ENCODE assay signal across 9 cellular contexts in the genomic region with DNA sequence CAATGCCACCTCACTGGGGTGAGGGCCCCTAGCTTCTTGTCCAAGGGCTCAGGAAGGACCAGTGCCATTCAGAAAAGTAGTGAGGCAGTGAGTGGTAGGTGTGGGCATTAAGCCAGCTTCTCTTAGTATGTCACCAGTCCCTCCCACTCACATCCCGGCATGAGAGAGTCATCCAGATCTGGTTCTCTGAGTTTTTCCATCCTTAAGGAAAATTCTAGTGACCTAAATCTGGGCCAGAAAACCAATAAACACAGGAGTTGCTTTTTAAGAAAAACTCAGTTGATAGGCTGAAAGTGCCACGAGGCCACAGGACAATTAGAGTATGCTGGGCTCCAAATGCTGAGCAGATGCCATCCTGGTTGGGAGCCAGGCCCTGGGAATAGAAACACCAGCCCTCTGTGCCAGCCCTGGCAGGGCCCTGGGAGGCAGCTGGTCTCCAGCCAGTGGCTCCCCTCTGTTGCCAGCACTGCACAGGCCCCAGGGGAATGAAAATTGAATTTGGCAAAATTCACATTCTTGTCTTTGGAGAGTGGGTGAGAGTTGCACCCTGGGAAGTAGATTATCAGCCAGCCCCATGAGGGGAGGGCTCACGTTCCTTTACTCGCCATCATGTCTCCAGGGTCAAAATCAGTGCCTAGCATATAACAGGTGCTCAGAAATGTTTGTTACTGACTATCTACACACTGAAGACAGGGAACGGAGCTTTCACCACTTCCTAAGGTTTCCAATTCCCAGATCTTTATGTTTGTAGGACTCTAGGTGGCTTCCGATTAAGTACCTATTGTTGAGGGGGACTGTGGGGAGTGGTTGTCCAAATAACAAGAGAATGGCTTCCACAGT. TPM values are rescaled to one million over a fixed set of nuclear protein-coding genes. Genes with fewer than 3 reads are reported as not detected.
DNase-seq lines count a peak whose midpoint lies in the region; ATAC-seq and TF ChIP-seq lines count a peak whose summit lies in the region.
"Had no signal": no experiment of that assay in that cellular context is flagged by ENCODE, and none has a peak within 500 bp of the region (broad histone marks: within the 10 kb centered on the region; RNA-seq: fewer than 3 reads in every experiment).

No MANE protein-coding gene starts in this region.

- no peaks in the 10 kb centered on the region for H4K20me1 ChIP-seq in PC-3 (ENCODE audit: low read length)

- no peaks in the 10 kb centered on the region for H3K36me3 ChIP-seq in PC-3 (ENCODE audit: low read depth, low read length)

- CTCF ChIA-PET in PC-3 (lab: Charles Lee): no interaction called here

- no peaks in the 10 kb centered on the region for H3K9me2 ChIP-seq in PC-3 (replicated peaks; ENCODE audit: low read length)

- H3K9me3 ChIP-seq in PC-3 (ENCODE audit: low read length): no peaks in the 10 kb centered on the region

- POLR2A ChIA-PET in PC-3 (lab: Charles Lee; ENCODE audit: unreplicated experiment): no interaction called here

- intact Hi-C loops in PC-3 (cut with micrococcal nuclease): no loop called here

- peak overlapping the region; percentile 28; the same call in 1 of the 2 replicates for H3K27ac ChIP-seq in PC-3 (ENCODE audit: low read length)

- no peak overlapping the region for H3K4me2 ChIP-seq in PC-3 (ENCODE audit: low read length)

- H2AFZ ChIP-seq in PC-3 (ENCODE audit: low read length): no peak overlapping the region

- H3K27me3 ChIP-seq in PC-3 (ENCODE audit: low read length): no peaks in the 10 kb centered on the region

- no peak overlapping the region for H3K4me3 ChIP-seq in PC-3 (ENCODE audit: low read length)

- ATAC-seq in PC-3 (no peak), GM19467 (IDR thresholded peaks at IDR 0.05; ENCODE audit: unreplicated experiment) (no peak)

- H3K4me1 ChIP-seq in PC-3 (ENCODE audit: insufficient read depth, low read length): peaks cover 46% of the 10 kb centered on the region

- TF ChIP-seq CTCF in PC-3 (conservative IDR thresholded peaks at IDR 0.05; ENCODE audit: low read depth, low read length): no peak

- DNase-seq in DMS 273 treated with DMSO at 0.1 percent for 48 hours (lab: John Stamatoyannopoulos, UW): peak; percentile 91
- DNase-seq in PC-3: peak; percentile 85
- peak; percentile 44 for DNase-seq in fibroblast of peridontal ligament (ENCODE audit: extremely low read depth)
- peak; percentile 90 for DNase-seq in pons (ENCODE audit: low spot score)
- DNase-seq in NCI-H82 treated with DMSO at 0.1 percent for 48 hours (lab: John Stamatoyannopoulos, UW; ENCODE audit: unreplicated experiment): no peak
- DNase-seq in SHP77 treated with DMSO at 0.1 percent for 48 hours (lab: John Stamatoyannopoulos, UW): no peak
- no peak for DNase-seq in activated CD8-positive, alpha-beta memory T cell treated with anti-CD3 and anti-CD28 coated beads for 24 hours
- DNase-seq: activated CD4-positive, alpha-beta T cell treated with anti-CD3 and anti-CD28 coated beads, Interleukin-2, amount 50 U/mL, for 48 hours had no signal

- H3F3A ChIP-seq in PC-3 (ENCODE audit: low read length, unreplicated experiment): no peaks in the 10 kb centered on the region

- no peak overlapping the region for H3K9ac ChIP-seq in PC-3 (ENCODE audit: low read length)

- H3K79me2 ChIP-seq in PC-3 (ENCODE audit: low read length): no peaks in the 10 kb centered on the region

- BruUV-seq in PC-3 (replicated peaks; lab: Mats Ljungman, UMichigan): no TSS peak

RNA-seq across cellular contexts. Expression of gene FAM43A, which starts 52.8 kb away (rescaled TPM):
- 59.8 and 73.8 TPM in 2 replicates for total RNA-seq in PC-3 (2014; rRNA removed)

Comparison
In these comparisons a context has a peak if more than half of its experiments do, and no peak if none do; other contexts are left out.
1. DNase-seq: peak in DMS 273 treated with DMSO at 0.1 percent for 48 hours (single experiment), PC-3 (single experiment), fibroblast of peridontal ligament (single experiment) and pons (single experiment); none in NCI-H82 treated with DMSO at 0.1 percent for 48 hours (single experiment), SHP77 treated with DMSO at 0.1 percent for 48 hours (single experiment) and activated CD8-positive, alpha-beta memory T cell treated with anti-CD3 and anti-CD28 coated beads for 24 hours (single experiment).